9 cellular contexts compared by ENCODE assay signal in genomic region chr7:64316031-64316742, GRCh38. TPM values are rescaled to one million over a fixed set of nuclear protein-coding genes. Genes with fewer than 3 reads are reported as not detected.
DNase-seq lines count a peak whose midpoint lies in the region; ATAC-seq and TF ChIP-seq lines count a peak whose summit lies in the region.
"Not testable (repeated sequence)": the region's sequence is repeated elsewhere in the genome, so short reads cannot be mapped to it uniquely, and the experiment has no call there.
"Had no signal": no experiment of that assay in that cellular context is flagged by ENCODE, and none has a peak within 500 bp of the region (broad histone marks: within the 10 kb centered on the region; RNA-seq: fewer than 3 reads in every experiment).

No MANE protein-coding gene starts in this region.

- H3K27ac Mint-ChIP-seq in T-helper 2 cell treated with Interferon-gamma antibody and Interleukin-4, amounts not matched to agents 5 μg/mL and 100 μg/mL, for 36 hours; activated T-cell treated with anti-CD3 and anti-CD28 coated beads, Interleukin-2, amount 50 U/mL, for 24 hours; activated naive CD8-positive, alpha-beta T cell treated with anti-CD3 and anti-CD28 coated beads, Interleukin-2, amount 50 U/mL, for 24 hours; glutamatergic neuron (ENCODE audit: unreplicated experiment); stimulated activated effector memory CD8-positive, alpha-beta T cell treated with anti-CD3 and anti-CD28 coated beads, Interleukin-12 subunit alpha, Interleukin-12 subunit beta, amount 100 ng/mL, for 72 hours: not testable (repeated sequence)

- H3K27ac ChIP-seq in BLaER1 treated with 17β-estradiol and CSF1 and Interleukin-3, amounts not matched to agents 10 nM and 100 nM; HUES64 (ENCODE audit: low read depth, low read length): not testable (repeated sequence)

- WGBS in HUES64, result 72% methylated on average over 1 of the region's 1 CpG

- peaks cover 19 to 63% (median 49%) of the 10 kb centered on the region in 11 experiments for H3K36me3 ChIP-seq in BLaER1 treated with 17β-estradiol and CSF1 and Interleukin-3, amounts not matched to agents 10 nM and 100 nM
- H3K36me3 ChIP-seq in HUES64 (ENCODE audit: insufficient read depth, low read length), result not testable (repeated sequence)

- H3K9me3 Mint-ChIP-seq in T-helper 2 cell treated with Interferon-gamma antibody and Interleukin-4, amounts not matched to agents 5 μg/mL and 100 μg/mL, for 36 hours, result peaks cover 37% of the 10 kb centered on the region
- not testable (repeated sequence) for H3K9me3 Mint-ChIP-seq in activated T-cell treated with anti-CD3 and anti-CD28 coated beads, Interleukin-2, amount 50 U/mL, for 24 hours; activated naive CD8-positive, alpha-beta T cell treated with anti-CD3 and anti-CD28 coated beads, Interleukin-2, amount 50 U/mL, for 24 hours; stimulated activated effector memory CD8-positive, alpha-beta T cell treated with anti-CD3 and anti-CD28 coated beads, Interleukin-12 subunit alpha, Interleukin-12 subunit beta, amount 100 ng/mL, for 72 hours
- H3K9me3 Mint-ChIP-seq in glutamatergic neuron (ENCODE audit: unreplicated experiment), result peaks cover 18% of the 10 kb centered on the region

- peaks cover 41% of the 10 kb centered on the region for H3K36me3 Mint-ChIP-seq in T-helper 2 cell treated with Interferon-gamma antibody and Interleukin-4, amounts not matched to agents 5 μg/mL and 100 μg/mL, for 36 hours (ENCODE audit: low read depth)
- H3K36me3 Mint-ChIP-seq in activated T-cell treated with anti-CD3 and anti-CD28 coated beads, Interleukin-2, amount 50 U/mL, for 24 hours (ENCODE audit: low read depth), result peaks cover 67% of the 10 kb centered on the region
- peaks cover 46% of the 10 kb centered on the region for H3K36me3 Mint-ChIP-seq in activated naive CD8-positive, alpha-beta T cell treated with anti-CD3 and anti-CD28 coated beads, Interleukin-2, amount 50 U/mL, for 24 hours (ENCODE audit: low read depth)
- H3K36me3 Mint-ChIP-seq in glutamatergic neuron (ENCODE audit: unreplicated experiment); stimulated activated effector memory CD8-positive, alpha-beta T cell treated with anti-CD3 and anti-CD28 coated beads, Interleukin-12 subunit alpha, Interleukin-12 subunit beta, amount 100 ng/mL, for 72 hours: not testable (repeated sequence)

- peak overlapping the region; percentile 17 to 96 (median 86); a peak in 16 of 20 replicates for H3K4me3 ChIP-seq in BLaER1 treated with 17β-estradiol and CSF1 and Interleukin-3, amounts not matched to agents 10 nM and 100 nM
- H3K4me3 ChIP-seq in HUES64 (ENCODE audit: low read length), result peak overlapping the region; percentile 97; the same call in 1 of the 2 replicates

- TF ChIP-seq CTCF in glutamatergic neuron (IDR thresholded peaks at IDR 0.05; ENCODE audit: partially characterized antibody, unreplicated experiment), result not testable (repeated sequence)

- peaks cover 18% of the 10 kb centered on the region for H3K4me1 Mint-ChIP-seq in T-helper 2 cell treated with Interferon-gamma antibody and Interleukin-4, amounts not matched to agents 5 μg/mL and 100 μg/mL, for 36 hours (ENCODE audit: low read depth)
- H3K4me1 Mint-ChIP-seq in activated T-cell treated with anti-CD3 and anti-CD28 coated beads, Interleukin-2, amount 50 U/mL, for 24 hours (ENCODE audit: low read depth), result peaks cover 46% of the 10 kb centered on the region
- H3K4me1 Mint-ChIP-seq in activated naive CD8-positive, alpha-beta T cell treated with anti-CD3 and anti-CD28 coated beads, Interleukin-2, amount 50 U/mL, for 24 hours, result peaks cover 38% of the 10 kb centered on the region
- not testable (repeated sequence) for H3K4me1 Mint-ChIP-seq in glutamatergic neuron (ENCODE audit: low read depth, unreplicated experiment)
- peaks cover 13% of the 10 kb centered on the region for H3K4me1 Mint-ChIP-seq in stimulated activated effector memory CD8-positive, alpha-beta T cell treated with anti-CD3 and anti-CD28 coated beads, Interleukin-12 subunit alpha, Interleukin-12 subunit beta, amount 100 ng/mL, for 72 hours

- H3K4me1 ChIP-seq in BLaER1 treated with 17β-estradiol and CSF1 and Interleukin-3, amounts not matched to agents 10 nM and 100 nM, result peaks cover 20 to 40% (median 27%) of the 10 kb centered on the region in 10 experiments
- H3K4me1 ChIP-seq in HUES64 (ENCODE audit: insufficient read depth, low read length), result not testable (repeated sequence)

- H3K9ac ChIP-seq in BLaER1 treated with 17β-estradiol and CSF1 and Interleukin-3, amounts not matched to agents 10 nM and 100 nM, result 0 out of 22 replicates have a peak overlapping the region, but pooled peaks of 1 of the 11 experiments have one; percentile 17
- not testable (repeated sequence) for H3K9ac ChIP-seq in HUES64 (ENCODE audit: low read depth, low read length)

- H3K27me3 ChIP-seq in BLaER1 treated with 17β-estradiol and CSF1 and Interleukin-3, amounts not matched to agents 10 nM and 100 nM; HUES64 (ENCODE audit: insufficient read depth, low read length): not testable (repeated sequence)

- peak overlapping the region; percentile 99 for H3K4me3 Mint-ChIP-seq in T-helper 2 cell treated with Interferon-gamma antibody and Interleukin-4, amounts not matched to agents 5 μg/mL and 100 μg/mL, for 36 hours
- peak overlapping the region; percentile 99 for H3K4me3 Mint-ChIP-seq in activated T-cell treated with anti-CD3 and anti-CD28 coated beads, Interleukin-2, amount 50 U/mL, for 24 hours
- H3K4me3 Mint-ChIP-seq in activated naive CD8-positive, alpha-beta T cell treated with anti-CD3 and anti-CD28 coated beads, Interleukin-2, amount 50 U/mL, for 24 hours, result peak overlapping the region; percentile 96
- H3K4me3 Mint-ChIP-seq in glutamatergic neuron (ENCODE audit: unreplicated experiment), result peak overlapping the region; percentile 49
- H3K4me3 Mint-ChIP-seq in stimulated activated effector memory CD8-positive, alpha-beta T cell treated with anti-CD3 and anti-CD28 coated beads, Interleukin-12 subunit alpha, Interleukin-12 subunit beta, amount 100 ng/mL, for 72 hours, result peak overlapping the region; percentile 86

- peaks cover 0 to 26% (median 4%) of the 10 kb centered on the region in 11 experiments; a peak in 7 of 22 replicates for H4K20me1 ChIP-seq in BLaER1 treated with 17β-estradiol and CSF1 and Interleukin-3, amounts not matched to agents 10 nM and 100 nM

- ATAC-seq in activated naive CD8-positive, alpha-beta T cell treated with anti-CD3 and anti-CD28 coated beads, Interleukin-2, amount 50 U/mL, for 24 hours; stimulated activated effector memory CD8-positive, alpha-beta T cell treated with anti-CD3 and anti-CD28 coated beads, Interleukin-12 subunit alpha, Interleukin-12 subunit beta, amount 100 ng/mL, for 72 hours: not testable (repeated sequence)

- peak overlapping the region; percentile 66 to 98 (median 89); a peak in 18 of 22 replicates for H3K4me2 ChIP-seq in BLaER1 treated with 17β-estradiol and CSF1 and Interleukin-3, amounts not matched to agents 10 nM and 100 nM

- DNase-seq in NCI-H2227 (lab: John Stamatoyannopoulos, UW; ENCODE audit: unreplicated experiment), result peak; percentile 1
- not testable (repeated sequence) for DNase-seq in T-helper 2 cell treated with Interferon-gamma antibody and Interleukin-4, amounts not matched to agents 5 μg/mL and 100 μg/mL, for 36 hours (ENCODE audit: low spot score); activated T-cell treated with anti-CD3 and anti-CD28 coated beads, Interleukin-2, amount 50 U/mL, for 24 hours; activated naive CD8-positive, alpha-beta T cell treated with anti-CD3 and anti-CD28 coated beads, Interleukin-2, amount 50 U/mL, for 24 hours; glutamatergic neuron; stimulated activated effector memory CD8-positive, alpha-beta T cell treated with anti-CD3 and anti-CD28 coated beads, Interleukin-12 subunit alpha, Interleukin-12 subunit beta, amount 100 ng/mL, for 72 hours (ENCODE audit: low spot score in 2 of 2)

- peaks cover 40 to 64% (median 61%) of the 10 kb centered on the region in 11 experiments for H3K9me3 ChIP-seq in BLaER1 treated with 17β-estradiol and CSF1 and Interleukin-3, amounts not matched to agents 10 nM and 100 nM (replicated peaks in 1 of 11)
- H3K9me3 ChIP-seq in HUES64 (ENCODE audit: insufficient read depth, low read depth, low read length), result peaks cover 31% of the 10 kb centered on the region

- H3K27me3 Mint-ChIP-seq in T-helper 2 cell treated with Interferon-gamma antibody and Interleukin-4, amounts not matched to agents 5 μg/mL and 100 μg/mL, for 36 hours (ENCODE audit: low read depth); activated T-cell treated with anti-CD3 and anti-CD28 coated beads, Interleukin-2, amount 50 U/mL, for 24 hours; activated naive CD8-positive, alpha-beta T cell treated with anti-CD3 and anti-CD28 coated beads, Interleukin-2, amount 50 U/mL, for 24 hours; glutamatergic neuron (ENCODE audit: unreplicated experiment): not testable (repeated sequence)

RNA-seq across cellular contexts. Expression of gene ZNF736, which starts 2.4 kb away (rescaled TPM):
- 4.4 TPM for polyA plus RNA-seq in HUES64 (2013, experiment 1 of 2)
- 5.3 TPM for polyA plus RNA-seq in HUES64 (2013, experiment 2 of 2)
- total RNA-seq in glutamatergic neuron (ENCODE audit: unreplicated experiment), result 9.6 TPM
- total RNA-seq: H9 had no signal

Comparison
In these comparisons a context has a peak if more than half of its experiments do, and no peak if none do; other contexts are left out.
1. H3K4me3 Mint-ChIP-seq: peak in every context shown above with its lines; median percentile 99 in T-helper 2 cell treated with Interferon-gamma antibody and Interleukin-4, amounts not matched to agents 5 μg/mL and 100 μg/mL, for 36 hours; 99 in activated T-cell treated with anti-CD3 and anti-CD28 coated beads, Interleukin-2, amount 50 U/mL, for 24 hours; 96 in activated naive CD8-positive, alpha-beta T cell treated with anti-CD3 and anti-CD28 coated beads, Interleukin-2, amount 50 U/mL, for 24 hours; 86 in stimulated activated effector memory CD8-positive, alpha-beta T cell treated with anti-CD3 and anti-CD28 coated beads, Interleukin-12 subunit alpha, Interleukin-12 subunit beta, amount 100 ng/mL, for 72 hours; 49 in glutamatergic neuron.